In the genomic region with DNA sequence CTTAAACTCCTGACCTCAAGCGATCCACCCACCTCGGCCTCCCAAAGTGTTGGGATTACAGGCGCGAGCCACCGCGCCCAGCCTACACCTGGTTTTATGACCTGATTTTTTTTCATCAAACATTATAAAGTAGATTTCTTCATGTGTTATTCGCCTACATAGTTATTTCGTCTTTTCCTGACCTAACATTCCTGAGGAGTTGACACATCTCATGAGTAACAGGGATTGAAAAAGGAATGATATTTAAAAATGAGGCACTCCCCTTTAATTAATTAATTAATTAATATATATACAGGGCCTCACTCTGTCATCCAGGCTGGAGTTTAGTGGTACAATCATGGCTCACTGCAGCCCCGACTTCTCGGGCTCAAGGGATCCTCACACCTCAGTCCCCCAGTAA, we compare ENCODE assay signal across 18 cellular contexts. TPM values are rescaled to one million over a fixed set of nuclear protein-coding genes. Genes with fewer than 3 reads are reported as not detected.
DNase-seq lines count a peak whose midpoint lies in the region; ATAC-seq and TF ChIP-seq lines count a peak whose summit lies in the region.
"Had no signal": no experiment of that assay in that cellular context is flagged by ENCODE, and none has a peak within 500 bp of the region (broad histone marks: within the 10 kb centered on the region; RNA-seq: fewer than 3 reads in every experiment).

No MANE protein-coding gene starts in this region.

- TF ChIP-seq POLR2A in esophagus muscularis mucosa (IDR thresholded peaks at IDR 0.05; ENCODE audit: low read depth) (no peak), suprapubic skin (IDR thresholded peaks at IDR 0.05) (no peak)

- no peaks in the 10 kb centered on the region for H3K9me2 ChIP-seq in GM23248 (ENCODE audit: insufficient read depth)
- no peaks in the 10 kb centered on the region for H3K9me2 ChIP-seq in PC-3 (replicated peaks; ENCODE audit: low read length)

- no peaks in the 10 kb centered on the region for H3K9me3 ChIP-seq in GM23248 (ENCODE audit: low read depth)
- H3K9me3 ChIP-seq in PC-3 (ENCODE audit: low read length), result peaks cover 17% of the 10 kb centered on the region; the same call in 1 of the 2 replicates
- H3K9me3 ChIP-seq in esophagus muscularis mucosa, result no peaks in the 10 kb centered on the region
- no peaks in the 10 kb centered on the region for H3K9me3 ChIP-seq in suprapubic skin
- H3K9me3 ChIP-seq: SJCRH30 had no signal

- H3F3A ChIP-seq in GM23248 (ENCODE audit: insufficient read depth), result no peaks in the 10 kb centered on the region
- H3F3A ChIP-seq in PC-3 (ENCODE audit: low read length, unreplicated experiment), result no peaks in the 10 kb centered on the region

- 84 to 85% methylated on average over 10 of the region's 10 CpGs for WGBS in GM23248 (ENCODE audit: low coverage in 1 of 2, low lambda C conversion rate in 2 of 2, missing lambda C conversion rate in 2 of 2), 2 experiments
- 96% methylated on average over 10 of the region's 10 CpGs for WGBS in esophagus muscularis mucosa
- WGBS in suprapubic skin, result 89% methylated on average over 10 of the region's 10 CpGs

- peak overlapping the region; percentile 4 for H3K4me2 ChIP-seq in GM23248 (ENCODE audit: unreplicated experiment)
- H3K4me2 ChIP-seq in PC-3 (ENCODE audit: low read length), result no peak overlapping the region
- H3K4me2 ChIP-seq: BLaER1 had no signal

- TF ChIP-seq CTCF in PC-3 (conservative IDR thresholded peaks at IDR 0.05; ENCODE audit: low read depth, low read length) (no peak), esophagus muscularis mucosa (IDR thresholded peaks at IDR 0.05) (no peak), suprapubic skin (IDR thresholded peaks at IDR 0.05) (no peak)

- TF ChIP-seq EP300 in esophagus muscularis mucosa (IDR thresholded peaks at IDR 0.05), result no peak
- TF ChIP-seq EP300 in suprapubic skin (IDR thresholded peaks at IDR 0.05), result no peak

- H4K20me1 ChIP-seq in GM23248 (ENCODE audit: insufficient read depth) (no peaks in the 10 kb centered on the region), PC-3 (ENCODE audit: low read length) (no peaks in the 10 kb centered on the region)
- H4K20me1 ChIP-seq: BLaER1 had no signal

- H3K79me2 ChIP-seq in GM23248 (ENCODE audit: insufficient read depth), result no peaks in the 10 kb centered on the region
- H3K79me2 ChIP-seq in PC-3 (ENCODE audit: low read length), result no peaks in the 10 kb centered on the region

- H3K9ac ChIP-seq in GM23248, result no peak overlapping the region
- no peak overlapping the region for H3K9ac ChIP-seq in PC-3 (ENCODE audit: low read length)
- H3K9ac ChIP-seq: BLaER1 had no signal

- H3K36me3 ChIP-seq in GM23248 (ENCODE audit: low read depth) (no peaks in the 10 kb centered on the region), PC-3 (ENCODE audit: low read depth, low read length) (no peaks in the 10 kb centered on the region), esophagus muscularis mucosa (no peaks in the 10 kb centered on the region), suprapubic skin (no peaks in the 10 kb centered on the region)
- H3K36me3 ChIP-seq: BLaER1, SJCRH30 had no signal

- H2AFZ ChIP-seq in GM23248 (no peak overlapping the region), PC-3 (ENCODE audit: low read length) (no peak overlapping the region)

- H3K4me1 ChIP-seq in GM23248 (ENCODE audit: insufficient read depth) (peaks cover 5% of the 10 kb centered on the region; the same call in 1 of the 2 replicates), PC-3 (ENCODE audit: insufficient read depth, low read length) (0 out of 2 replicates have a peak, but pooled peaks cover 7% of the 10 kb centered on the region), esophagus muscularis mucosa (peaks cover 0 to 28% (median 18%) of the 10 kb centered on the region in 4 donors), suprapubic skin (peaks cover 27% of the 10 kb centered on the region)
- H3K4me1 ChIP-seq: BLaER1, SJCRH30 had no signal

- H3K27ac ChIP-seq in GM23248 (no peak overlapping the region), PC-3 (ENCODE audit: low read length) (no peak overlapping the region), esophagus muscularis mucosa (replicated peaks in 1 of 4) (no peak overlapping the region), suprapubic skin (peak overlapping the region; percentile 45)
- H3K27ac ChIP-seq: BLaER1, HL-60, SJCRH30 had no signal

- no peaks in the 10 kb centered on the region for H3K27me3 ChIP-seq in GM23248 (replicated peaks; ENCODE audit: insufficient read depth)
- H3K27me3 ChIP-seq in PC-3 (ENCODE audit: low read length), result no peaks in the 10 kb centered on the region
- H3K27me3 ChIP-seq in esophagus muscularis mucosa, result no peaks in the 10 kb centered on the region
- H3K27me3 ChIP-seq in suprapubic skin, result no peaks in the 10 kb centered on the region
- H3K27me3 ChIP-seq: BLaER1, SJCRH30 had no signal

- DNase-seq in GM23248 (peak; percentile 38), PC-3 (peak; percentile 8), esophagus muscularis mucosa (ENCODE audit: extremely low spot score) (peak; percentile 70), suprapubic skin (ENCODE audit: low spot score in 2 of 2) (no peak), Right ventricle myocardium inferior (ENCODE audit: missing footprints) (no peak)
- DNase-seq: CD8-positive, alpha-beta memory T cell; H7; Karpas-422; NCI-H1092 treated with DMSO at 0.1 percent for 48 hours; NCI-H2081; NCI-H510A treated with DMSO at 0.1 percent for 48 hours; NCI-H82; OCI-M1; SJCRH30 had no signal

- intact Hi-C loops in PC-3 (cut with micrococcal nuclease), result no loop called here
- intact Hi-C loops in esophagus muscularis mucosa (cut with DNase I), result loop anchor here (10.0 kb wide), 1 partner anchor 508 kb away; no protein-coding TSS in a partner anchor
- intact Hi-C loops in Right ventricle myocardium inferior (cut with DNase I), result no loop called here

- POLR2A ChIA-PET in PC-3 (lab: Charles Lee; ENCODE audit: unreplicated experiment), result no interaction called here

- ATAC-seq in PC-3 (no peak), GM18861 (IDR thresholded peaks at IDR 0.05; ENCODE audit: unreplicated experiment) (no peak), Right ventricle myocardium inferior (no peak)
- ATAC-seq in activated CD4-positive, CD25-positive, alpha-beta regulatory T cell treated with anti-CD3 and anti-CD28 coated beads, Interleukin-2, amount 50 U/mL, for 24 hours, result no peak

- H3K4me3 ChIP-seq in GM23248 (no peak overlapping the region), PC-3 (ENCODE audit: low read length) (no peak overlapping the region), esophagus muscularis mucosa (no peak overlapping the region), suprapubic skin (no peak overlapping the region)
- H3K4me3 ChIP-seq: BLaER1, SJCRH30 had no signal

- in situ Hi-C loops in GM23248 (cut with MboI), result no loop called here

- BruUV-seq in PC-3 (replicated peaks; lab: Mats Ljungman, UMichigan), result no TSS peak

- CTCF ChIA-PET in PC-3 (lab: Charles Lee), result no interaction called here

RNA-seq across cellular contexts. Expression of a gene that starts 20.2 kb away (rescaled TPM):
- 13.4 and 48.8 TPM in 2 replicates for total RNA-seq in GM23248 (2014; rRNA removed; shearing (Covaris generic))
- polyA plus RNA-seq in GM23248 (2016; fragmentation: Nextera tagmentation; extraction: Ambion mirVana), result 5.1 and 5.5 TPM in 2 replicates
- total RNA-seq in PC-3 (2014; rRNA removed) (14.5 and 16.0 TPM in 2 replicates), esophagus muscularis mucosa (10 to 100 TPM; 49.9 to 94.0 (median 63.8) TPM), suprapubic skin (10 to 100 TPM; 28.1 to 43.6 (median 40.6) TPM), Right ventricle myocardium inferior (18.7 TPM)

Comparison
In these comparisons a context has a peak if more than half of its experiments do, and no peak if none do; other contexts are left out.
1. DNase-seq: peak in GM23248 (single experiment), PC-3 (single experiment) and esophagus muscularis mucosa (single experiment); none in suprapubic skin (0 of 2) and Right ventricle myocardium inferior (single experiment).